20 cellular contexts compared by ENCODE assay signal in genomic region chr16:67723940-67724339, GRCh38. TPM values are rescaled to one million over a fixed set of nuclear protein-coding genes. Genes with fewer than 3 reads are reported as not detected.
DNase-seq lines count a peak whose midpoint lies in the region; ATAC-seq and TF ChIP-seq lines count a peak whose summit lies in the region.
"Had no signal": no experiment of that assay in that cellular context is flagged by ENCODE, and none has a peak within 500 bp of the region (broad histone marks: within the 10 kb centered on the region; RNA-seq: fewer than 3 reads in every experiment).

No MANE protein-coding gene starts in this region.

- no peaks in the 10 kb centered on the region for H3K9me3 ChIP-seq in PC-3 (ENCODE audit: low read length)
- no peaks in the 10 kb centered on the region for H3K9me3 ChIP-seq in spleen
- H3K9me3 ChIP-seq in heart left ventricle, result no peaks in the 10 kb centered on the region
- no peaks in the 10 kb centered on the region for H3K9me3 ChIP-seq in thyroid gland
- H3K9me3 ChIP-seq: Peyer's patch had no signal

- ATAC-seq in PC-3 (no peak), heart left ventricle (no peak)
- ATAC-seq: GM12878, HCT116, Right ventricle myocardium inferior had no signal

- H3K4me1 ChIP-seq in PC-3 (ENCODE audit: insufficient read depth, low read length) (peaks cover 23% of the 10 kb centered on the region), spleen (peaks cover 0 to 18% (median 13%) of the 10 kb centered on the region in 6 donors), heart left ventricle (peaks cover 0 to 13% (median 9%) of the 10 kb centered on the region in 12 donors), thyroid gland (peaks cover 4 to 7% of the 10 kb centered on the region in 2 donors)

- H3K27ac Mint-ChIP-seq in chondrocyte (ENCODE audit: unreplicated experiment) (no peak overlapping the region), nephron progenitor cell (peak overlapping the region; percentile 54)

- BruUV-seq in PC-3 (replicated peaks; lab: Mats Ljungman, UMichigan), result no TSS peak

- intact Hi-C loops in PC-3 (cut with micrococcal nuclease), result loop anchor here (5.0 kb wide), 1 partner anchor 83 kb away; the partner anchor contains the start of genes RANBP10 and TSNAXIP1
- intact Hi-C loops in spleen (cut with DNase I; ENCODE audit: low total_unique reads), result no loop called here
- intact Hi-C loops in heart left ventricle (cut with DNase I), result loop anchor here in 3 of 10 donors (5.0 to 10.0 kb wide), 3 partner anchors 47 to 83 kb away; partner anchors contain the start of genes RANBP10 (in 2 of the 3) and TSNAXIP1 (in 2 of the 3)
- intact Hi-C loops in thyroid gland (cut with DNase I), result no loop called here

- WGBS in spleen, 5 donors, result 87 to 100% (median 94%) methylated on average over 5 of the region's 5 CpGs
- 88 to 100% (median 93%) methylated on average over 5 of the region's 5 CpGs for WGBS in heart left ventricle, 4 donors
- 91 to 96% methylated on average over 5 of the region's 5 CpGs for WGBS in thyroid gland, 2 donors

- H3K27me3 Mint-ChIP-seq in chondrocyte (ENCODE audit: low read depth), result no peaks in the 10 kb centered on the region
- peaks cover 2% of the 10 kb centered on the region for H3K27me3 Mint-ChIP-seq in nephron progenitor cell (ENCODE audit: low read depth, poor library complexity)
- H3K27me3 Mint-ChIP-seq: CD4-positive, alpha-beta memory T cell had no signal

- H3K4me3 ChIP-seq in PC-3 (ENCODE audit: low read length) (no peak overlapping the region), spleen (no peak overlapping the region), heart left ventricle (no peak overlapping the region), thyroid gland (replicated peaks in 1 of 3) (no peak overlapping the region)
- H3K4me3 ChIP-seq: GM12878, Peyer's patch had no signal

- H3K36me3 Mint-ChIP-seq in chondrocyte (ENCODE audit: low read depth) (peaks cover 6% of the 10 kb centered on the region), nephron progenitor cell (ENCODE audit: low read depth) (peaks cover 5% of the 10 kb centered on the region)

- no peaks in the 10 kb centered on the region for H4K20me1 ChIP-seq in PC-3 (ENCODE audit: low read length)

- no peak overlapping the region for H3K4me2 ChIP-seq in PC-3 (ENCODE audit: low read length)

- no peak overlapping the region for H3K9ac ChIP-seq in PC-3 (ENCODE audit: low read length)

- H3K36me3 ChIP-seq in PC-3 (ENCODE audit: low read depth, low read length) (no peaks in the 10 kb centered on the region), spleen (peaks cover 0 to 64% (median 49%) of the 10 kb centered on the region in 6 donors), heart left ventricle (peaks cover 0 to 55% (median 46%) of the 10 kb centered on the region in 9 donors), thyroid gland (peaks cover 20 to 25% of the 10 kb centered on the region in 2 donors)

- DNase-seq in PC-3 (no peak), chondrocyte (ENCODE audit: low spot score) (peak; percentile 49), nephron progenitor cell (no peak), spleen (peak; percentile 33), heart left ventricle (no peak), NCI-H1417 treated with DMSO at 0.1 percent for 48 hours (lab: John Stamatoyannopoulos, UW) (no peak), thyroid gland (no peak)
- DNase-seq: CD4-positive, alpha-beta memory T cell; DND-41; KG1; NCI-H1092 treated with DMSO at 0.1 percent for 48 hours; NCI-H146; NCI-H2029; NCI-H2227 treated with DMSO at 0.1 percent for 48 hours; NCI-H510A; NCI-H82; Peyer's patch had no signal

- H3K9me2 ChIP-seq in PC-3 (replicated peaks; ENCODE audit: low read length), result no peaks in the 10 kb centered on the region

- H2AFZ ChIP-seq in PC-3 (ENCODE audit: low read length), result no peak overlapping the region

- H3K9me3 Mint-ChIP-seq in chondrocyte (ENCODE audit: low read depth), result no peaks in the 10 kb centered on the region
- H3K9me3 Mint-ChIP-seq in nephron progenitor cell, result no peaks in the 10 kb centered on the region
- H3K9me3 Mint-ChIP-seq: CD4-positive, alpha-beta memory T cell had no signal

- H3K4me1 Mint-ChIP-seq in chondrocyte (ENCODE audit: low read depth) (peaks cover 15% of the 10 kb centered on the region), nephron progenitor cell (peaks cover 17% of the 10 kb centered on the region)

- no peak for TF ChIP-seq CTCF in PC-3 (conservative IDR thresholded peaks at IDR 0.05; ENCODE audit: low read depth, low read length)
- TF ChIP-seq CTCF in chondrocyte (IDR thresholded peaks at IDR 0.05), result no peak
- no peak for TF ChIP-seq CTCF in nephron progenitor cell (IDR thresholded peaks at IDR 0.05)
- TF ChIP-seq CTCF in spleen (IDR thresholded peaks at IDR 0.05 in 8 of 11, conservative IDR thresholded peaks at IDR 0.05 in 3 of 11), result no peak
- TF ChIP-seq CTCF in heart left ventricle (IDR thresholded peaks at IDR 0.05), result no peak
- TF ChIP-seq CTCF in thyroid gland (IDR thresholded peaks at IDR 0.05), result no peak

- TF ChIP-seq POLR2A in spleen (IDR thresholded peaks at IDR 0.05) (no peak), heart left ventricle (IDR thresholded peaks at IDR 0.05) (no peak), thyroid gland (IDR thresholded peaks at IDR 0.05) (no peak)

- CTCF ChIA-PET in PC-3 (lab: Charles Lee), result no interaction called here

- POLR2A ChIA-PET in PC-3 (lab: Charles Lee; ENCODE audit: unreplicated experiment), result no interaction called here

- H3F3A ChIP-seq in PC-3 (ENCODE audit: low read length, unreplicated experiment), result no peaks in the 10 kb centered on the region

- H3K27ac ChIP-seq in PC-3 (ENCODE audit: low read length), result peak overlapping the region; percentile 58
- H3K27ac ChIP-seq in spleen, result no peak overlapping the region
- no peak overlapping the region for H3K27ac ChIP-seq in heart left ventricle
- H3K27ac ChIP-seq in thyroid gland, result no peak overlapping the region
- H3K27ac ChIP-seq: Peyer's patch had no signal

- H3K27me3 ChIP-seq in PC-3 (ENCODE audit: low read length) (no peaks in the 10 kb centered on the region), spleen (replicated peaks in 1 of 7) (no peaks in the 10 kb centered on the region), heart left ventricle (no peaks in the 10 kb centered on the region), thyroid gland (no peaks in the 10 kb centered on the region)
- H3K27me3 ChIP-seq: Peyer's patch had no signal

- H3K4me3 Mint-ChIP-seq in chondrocyte (ENCODE audit: unreplicated experiment) (no peak overlapping the region), nephron progenitor cell (no peak overlapping the region)
- H3K4me3 Mint-ChIP-seq: CD4-positive, alpha-beta memory T cell had no signal

- H3K79me2 ChIP-seq in PC-3 (ENCODE audit: low read length), result peaks cover 2% of the 10 kb centered on the region

RNA-seq across cellular contexts. Expression of gene GFOD2, which starts 4.8 kb away (rescaled TPM):
- total RNA-seq in PC-3 (2014; rRNA removed), result 21.8 and 22.2 TPM in 2 replicates
- 14.4 to 22.4 TPM (median 16.3 TPM) in 3 replicates for total RNA-seq in chondrocyte
- 10 to 100 TPM; 34.6 to 45.6 (median 41.1) TPM for total RNA-seq in spleen
- 10 to 100 TPM; 10.4 to 21.4 (median 11.6) TPM for polyA plus RNA-seq in spleen
- 10 to 100 TPM in 3 of 9 donors, 1 to 10 TPM in 6; 6.5 to 11.7 (median 9.8) TPM for total RNA-seq in heart left ventricle
- polyA plus RNA-seq in heart left ventricle, result 10 to 100 TPM in 1 of 2 donors, 1 to 10 TPM in 1; 8.2 to 15.4 TPM
- 10 to 100 TPM; 10.9 to 27.5 (median 23.7) TPM for total RNA-seq in thyroid gland

RNA-seq across cellular contexts. Expression of gene C16orf86, which starts 57.3 kb away (rescaled TPM):
- not detected in 2 replicates for total RNA-seq in PC-3 (2014; rRNA removed)
- 0.82 to 3.1 TPM (median 0.85 TPM) in 3 replicates for total RNA-seq in chondrocyte
- 10 to 100 TPM in 2 of 7 donors, 1 to 10 TPM in 5; 5.2 to 17.3 (median 7.9) TPM for total RNA-seq in spleen
- 10 to 100 TPM in 2 of 3 donors, 1 to 10 TPM in 1; 8.9 to 11.1 (median 11.0) TPM for polyA plus RNA-seq in spleen
- 10 to 100 TPM in 1 of 9 donors, 1 to 10 TPM in 8; 3.5 to 11.6 (median 4.3) TPM for total RNA-seq in heart left ventricle
- 1 to 10 TPM; 2.1 to 4.4 TPM for polyA plus RNA-seq in heart left ventricle
- 10 to 100 TPM in 1 of 4 donors, 1 to 10 TPM in 3; 3.9 to 10.7 (median 6.9) TPM for total RNA-seq in thyroid gland

RNA-seq across cellular contexts. Expression of gene ENKD1, which starts 57.4 kb away (rescaled TPM):
- total RNA-seq in PC-3 (2014; rRNA removed), result 12.0 and 19.4 TPM in 2 replicates
- total RNA-seq in chondrocyte, result 6.2 to 9.2 TPM (median 6.4 TPM) in 3 replicates
- total RNA-seq in spleen, result 10 to 100 TPM in 5 of 7 donors, 1 to 10 TPM in 2; 9.2 to 18.4 (median 11.4) TPM
- 10 to 100 TPM; 13.0 to 21.6 (median 18.7) TPM for polyA plus RNA-seq in spleen
- 10 to 100 TPM in 4 of 9 donors, 1 to 10 TPM in 5; 7.6 to 15.6 (median 8.6) TPM for total RNA-seq in heart left ventricle
- 10 to 100 TPM; 11.8 to 26.9 TPM for polyA plus RNA-seq in heart left ventricle
- 10 to 100 TPM; 14.2 to 33.2 (median 21.9) TPM for total RNA-seq in thyroid gland

Comparison
In these comparisons a context has a peak if more than half of its experiments do, and no peak if none do; other contexts are left out.
1. DNase-seq: peak in chondrocyte (single experiment) and spleen (single experiment); none in PC-3 (single experiment), nephron progenitor cell (single experiment), heart left ventricle (0 of 5), NCI-H1417 treated with DMSO at 0.1 percent for 48 hours (single experiment) and thyroid gland (0 of 2).